ENCODE assay signal across 12 cellular contexts in genomic region chr7:7210475-7211237, GRCh38.
"Had no signal": no experiment of that assay in that cellular context is flagged by ENCODE, and none has a peak within 500 bp of the region (broad histone marks: within the 10 kb centered on the region; RNA-seq: fewer than 3 reads in every experiment).

No MANE protein-coding gene starts in this region.

- H3K4me1 ChIP-seq: ascending aorta, gastroesophageal sphincter had no signal

- H3K27me3 ChIP-seq: ascending aorta, gastroesophageal sphincter had no signal

- H3K9me3 Mint-ChIP-seq: stimulated activated effector memory CD8-positive, alpha-beta T cell treated with anti-CD3 and anti-CD28 coated beads, Interleukin-12 subunit alpha, Interleukin-12 subunit beta, amount 100 ng/mL, for 72 hours had no signal

- ATAC-seq: gastroesophageal sphincter; left lobe of liver; mucosa of descending colon; naive thymus-derived CD4-positive, alpha-beta T cell; stimulated activated effector memory CD8-positive, alpha-beta T cell treated with anti-CD3 and anti-CD28 coated beads, Interleukin-12 subunit alpha, Interleukin-12 subunit beta, amount 100 ng/mL, for 72 hours had no signal

- H3K4me3 ChIP-seq: ascending aorta, gastroesophageal sphincter, mucosa of descending colon had no signal

- H3K27ac Mint-ChIP-seq: activated T-helper 1 cell treated with anti-CD3 and anti-CD28 coated beads, Interleukin-12 subunit alpha, Interleukin-12 subunit beta, Interleukin-2, Interleukin-4 antibody, amounts not matched to agents 30 ng/mL and 10 ng/mL and 1 ng/mL, durations not matched to agents 14 hours and 24 hours and 36 hours; stimulated activated effector memory CD8-positive, alpha-beta T cell treated with anti-CD3 and anti-CD28 coated beads, Interleukin-12 subunit alpha, Interleukin-12 subunit beta, amount 100 ng/mL, for 72 hours had no signal

- H3K4me3 Mint-ChIP-seq: activated T-helper 1 cell treated with anti-CD3 and anti-CD28 coated beads, Interleukin-12 subunit alpha, Interleukin-12 subunit beta, Interleukin-2, Interleukin-4 antibody, amounts not matched to agents 30 ng/mL and 10 ng/mL and 1 ng/mL, durations not matched to agents 14 hours and 24 hours and 36 hours; stimulated activated effector memory CD8-positive, alpha-beta T cell treated with anti-CD3 and anti-CD28 coated beads, Interleukin-12 subunit alpha, Interleukin-12 subunit beta, amount 100 ng/mL, for 72 hours had no signal

- H3K9me3 ChIP-seq: gastroesophageal sphincter, mucosa of descending colon had no signal

- DNase-seq: activated CD4-positive, CD25-positive, alpha-beta regulatory T cell treated with anti-CD3 and anti-CD28 coated beads, Interleukin-2, amount 50 U/mL, for 72 hours; activated naive CD4-positive, alpha-beta T cell; erythroblast; mammary epithelial cell; mucosa of descending colon; naive thymus-derived CD4-positive, alpha-beta T cell; retina had no signal

- H3K27ac ChIP-seq: ascending aorta, gastroesophageal sphincter had no signal

- H3K27me3 Mint-ChIP-seq: naive thymus-derived CD4-positive, alpha-beta T cell had no signal
